ENCODE assay signal across 1 cellular context in genomic region chr2:170973492-170974303, GRCh38.
A peak's percentile ranks its signal among the peaks of the same experiment; 100 is the strongest.
TF ChIP-seq lines count a peak whose summit lies in the region.

No MANE protein-coding gene starts in this region.

TF ChIP-seq in HepG2, 621 proteins besides CTCF, POLR2A, EP300 and RAD21 (continued from another document and continues in another):
- TF ChIP-seq, protein P1, sequence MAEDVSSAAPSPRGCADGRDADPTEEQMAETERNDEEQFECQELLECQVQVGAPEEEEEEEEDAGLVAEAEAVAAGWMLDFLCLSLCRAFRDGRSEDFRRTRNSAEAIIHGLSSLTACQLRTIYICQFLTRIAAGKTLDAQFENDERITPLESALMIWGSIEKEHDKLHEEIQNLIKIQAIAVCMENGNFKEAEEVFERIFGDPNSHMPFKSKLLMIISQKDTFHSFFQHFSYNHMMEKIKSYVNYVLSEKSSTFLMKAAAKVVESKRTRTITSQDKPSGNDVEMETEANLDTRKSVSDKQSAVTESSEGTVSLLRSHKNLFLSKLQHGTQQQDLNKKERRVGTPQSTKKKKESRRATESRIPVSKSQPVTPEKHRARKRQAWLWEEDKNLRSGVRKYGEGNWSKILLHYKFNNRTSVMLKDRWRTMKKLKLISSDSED (CRISPR knock-in tag; IDR thresholded peaks at IDR 0.05): peak; percentile 89; the same call in 1 of the 2 replicates
- TF ChIP-seq ZFP37 (CRISPR knock-in tag; IDR thresholded peaks at IDR 0.05; ENCODE audit: borderline replicate concordance) (0 out of 2 replicates have a peak, but pooled peaks have one; percentile 42), ZNF605 (CRISPR knock-in tag; IDR thresholded peaks at IDR 0.05) (peak; percentile 8), SIX1 (CRISPR knock-in tag; IDR thresholded peaks at IDR 0.05; ENCODE audit: borderline replicate concordance) (no peak), ZNF777 (CRISPR knock-in tag; IDR thresholded peaks at IDR 0.05) (peak; percentile 86), ZBTB33 (CRISPR knock-in tag; IDR thresholded peaks at IDR 0.05) (peak; percentile 73), GATAD2A (CRISPR knock-in tag; IDR thresholded peaks at IDR 0.05) (peak; percentile 26), CC2D1A (CRISPR knock-in tag; IDR thresholded peaks at IDR 0.05) (no peak), NR2F2 (IDR thresholded peaks at IDR 0.05; ENCODE audit: borderline replicate concordance, low read depth) (no peak; the same call in 1 of the 2 replicates), BRD4 (CRISPR knock-in tag; IDR thresholded peaks at IDR 0.05) (peak; percentile 49; the same call in 1 of the 2 replicates), SP5 (CRISPR knock-in tag; IDR thresholded peaks at IDR 0.05; ENCODE audit: borderline replicate concordance, low read depth) (peak; percentile 55), REL (CRISPR knock-in tag; conservative IDR thresholded peaks at IDR 0.05) (no peak), MYNN (CRISPR knock-in tag; IDR thresholded peaks at IDR 0.05; ENCODE audit: low read depth) (no peak), CHCHD3 (CRISPR knock-in tag; IDR thresholded peaks at IDR 0.05) (peak; percentile 89; the same call in 1 of the 2 replicates), ZNF570 (CRISPR knock-in tag; IDR thresholded peaks at IDR 0.05; ENCODE audit: borderline replicate concordance) (no peak), NCOA1 (CRISPR knock-in tag; IDR thresholded peaks at IDR 0.05) (0 out of 2 replicates have a peak, but pooled peaks have one; percentile 5), KLF13 (CRISPR knock-in tag; IDR thresholded peaks at IDR 0.05) (0 out of 2 replicates have a peak, but pooled peaks have one; percentile 18), ADNP (CRISPR knock-in tag; IDR thresholded peaks at IDR 0.05) (peak; percentile 40; the same call in 1 of the 2 replicates), SP2 (CRISPR knock-in tag; IDR thresholded peaks at IDR 0.05) (peak; percentile 59), THAP9 (CRISPR knock-in tag; IDR thresholded peaks at IDR 0.05; ENCODE audit: borderline replicate concordance) (peak; percentile 67; the same call in 1 of the 2 replicates), SAP130 (CRISPR knock-in tag; IDR thresholded peaks at IDR 0.05; ENCODE audit: low read depth) (peak; percentile 66; the same call in 1 of the 2 replicates), POGZ (CRISPR knock-in tag; IDR thresholded peaks at IDR 0.05) (peak; percentile 53), ZNF562 (CRISPR knock-in tag; IDR thresholded peaks at IDR 0.05; ENCODE audit: borderline replicate concordance) (no peak), ZNF24 (IDR thresholded peaks at IDR 0.05) (no peak), ZNF678 (CRISPR knock-in tag; IDR thresholded peaks at IDR 0.05) (peak; percentile 39; the same call in 1 of the 2 replicates), RBAK (CRISPR knock-in tag; IDR thresholded peaks at IDR 0.05) (no peak), ZNF124 (CRISPR knock-in tag; IDR thresholded peaks at IDR 0.05) (no peak), JDP2 (CRISPR knock-in tag; IDR thresholded peaks at IDR 0.05; ENCODE audit: borderline replicate concordance) (no peak), POLR2G (IDR thresholded peaks at IDR 0.05; ENCODE audit: low read depth, low read length) (peak; percentile 81), MIER3 (CRISPR knock-in tag; IDR thresholded peaks at IDR 0.05; ENCODE audit: borderline replicate concordance) (peak; percentile 20; the same call in 1 of the 2 replicates), MEF2D (CRISPR knock-in tag; IDR thresholded peaks at IDR 0.05) (no peak), ARID3A (IDR thresholded peaks at IDR 0.05; ENCODE audit: low read depth, low read length) (no peak), MED8 (CRISPR knock-in tag; IDR thresholded peaks at IDR 0.05; ENCODE audit: insufficient replicate concordance) (no peak), ZNF567 (CRISPR knock-in tag; IDR thresholded peaks at IDR 0.05; ENCODE audit: borderline replicate concordance) (peak; percentile 69; the same call in 1 of the 2 replicates), HMGXB4 (CRISPR knock-in tag; IDR thresholded peaks at IDR 0.05; ENCODE audit: borderline replicate concordance in 1 of 2, low read depth in 1 of 2) (peak; percentile 69 to 89; a peak in 3 of 4 replicates), MXD4 (CRISPR knock-in tag; IDR thresholded peaks at IDR 0.05) (peak; percentile 95), NR3C1 (CRISPR knock-in tag; IDR thresholded peaks at IDR 0.05) (no peak), ZNF329 (CRISPR knock-in tag; IDR thresholded peaks at IDR 0.05; ENCODE audit: low read depth) (no peak), FOXJ3 (CRISPR knock-in tag; IDR thresholded peaks at IDR 0.05; ENCODE audit: borderline replicate concordance) (peak; percentile 17; the same call in 1 of the 2 replicates), GABPB1 (CRISPR knock-in tag; IDR thresholded peaks at IDR 0.05) (peak; percentile 76), JARID2 (CRISPR knock-in tag; IDR thresholded peaks at IDR 0.05; ENCODE audit: insufficient replicate concordance) (no peak), SNAPC2 (CRISPR knock-in tag; IDR thresholded peaks at IDR 0.05) (peak; percentile 29; the same call in 1 of the 2 replicates), KDM3A (CRISPR knock-in tag; IDR thresholded peaks at IDR 0.05; ENCODE audit: low read depth) (peak; percentile 76), ZFP1 (CRISPR knock-in tag; IDR thresholded peaks at IDR 0.05) (0 out of 2 replicates have a peak, but pooled peaks have one; percentile 46), ZNF33A (CRISPR knock-in tag; IDR thresholded peaks at IDR 0.05; ENCODE audit: borderline replicate concordance) (no peak), ARNT (IDR thresholded peaks at IDR 0.05) (no peak), ZNF264 (CRISPR knock-in tag; IDR thresholded peaks at IDR 0.05) (peak; percentile 82; the same call in 1 of the 2 replicates), ZNF549 (CRISPR knock-in tag; IDR thresholded peaks at IDR 0.05) (no peak), ZNF414 (CRISPR knock-in tag; IDR thresholded peaks at IDR 0.05) (peak; percentile 52; the same call in 1 of the 2 replicates), ZMYM4 (CRISPR knock-in tag; IDR thresholded peaks at IDR 0.05) (peak; percentile 86), ZNF350 (CRISPR knock-in tag; IDR thresholded peaks at IDR 0.05; ENCODE audit: borderline replicate concordance, low read depth) (peak; percentile 76), TRIM24 (CRISPR knock-in tag; IDR thresholded peaks at IDR 0.05) (no peak), ZNF33B (CRISPR knock-in tag; IDR thresholded peaks at IDR 0.05) (0 out of 2 replicates have a peak, but pooled peaks have one; percentile 4), ZNF672 (CRISPR knock-in tag; IDR thresholded peaks at IDR 0.05) (no peak)
- TF ChIP-seq, protein P2, sequence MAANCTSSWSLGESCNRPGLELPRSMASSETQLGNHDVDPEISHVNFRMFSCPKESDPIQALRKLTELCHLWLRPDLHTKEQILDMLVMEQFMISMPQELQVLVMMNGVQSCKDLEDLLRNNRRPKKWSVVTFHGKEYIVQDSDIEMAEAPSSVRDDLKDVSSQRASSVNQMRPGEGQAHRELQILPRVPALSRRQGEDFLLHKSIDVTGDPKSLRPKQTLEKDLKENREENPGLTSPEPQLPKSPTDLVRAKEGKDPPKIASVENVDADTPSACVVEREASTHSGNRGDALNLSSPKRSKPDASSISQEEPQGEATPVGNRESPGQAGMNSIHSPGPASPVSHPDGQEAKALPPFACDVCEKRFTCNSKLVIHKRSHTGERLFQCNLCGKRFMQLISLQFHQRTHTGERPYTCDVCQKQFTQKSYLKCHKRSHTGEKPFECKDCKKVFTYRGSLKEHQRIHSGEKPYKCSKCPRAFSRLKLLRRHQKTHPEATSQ (CRISPR knock-in tag; IDR thresholded peaks at IDR 0.05; ENCODE audit: borderline replicate concordance): no peak
- TF ChIP-seq, protein P3, sequence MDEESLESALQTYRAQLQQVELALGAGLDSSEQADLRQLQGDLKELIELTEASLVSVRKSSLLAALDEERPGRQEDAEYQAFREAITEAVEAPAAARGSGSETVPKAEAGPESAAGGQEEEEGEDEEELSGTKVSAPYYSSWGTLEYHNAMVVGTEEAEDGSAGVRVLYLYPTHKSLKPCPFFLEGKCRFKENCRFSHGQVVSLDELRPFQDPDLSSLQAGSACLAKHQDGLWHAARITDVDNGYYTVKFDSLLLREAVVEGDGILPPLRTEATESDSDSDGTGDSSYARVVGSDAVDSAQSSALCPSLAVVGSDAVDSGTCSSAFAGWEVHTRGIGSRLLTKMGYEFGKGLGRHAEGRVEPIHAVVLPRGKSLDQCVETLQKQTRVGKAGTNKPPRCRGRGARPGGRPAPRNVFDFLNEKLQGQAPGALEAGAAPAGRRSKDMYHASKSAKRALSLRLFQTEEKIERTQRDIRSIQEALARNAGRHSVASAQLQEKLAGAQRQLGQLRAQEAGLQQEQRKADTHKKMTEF (CRISPR knock-in tag; IDR thresholded peaks at IDR 0.05): peak; percentile 89
- TF ChIP-seq, protein P4, sequence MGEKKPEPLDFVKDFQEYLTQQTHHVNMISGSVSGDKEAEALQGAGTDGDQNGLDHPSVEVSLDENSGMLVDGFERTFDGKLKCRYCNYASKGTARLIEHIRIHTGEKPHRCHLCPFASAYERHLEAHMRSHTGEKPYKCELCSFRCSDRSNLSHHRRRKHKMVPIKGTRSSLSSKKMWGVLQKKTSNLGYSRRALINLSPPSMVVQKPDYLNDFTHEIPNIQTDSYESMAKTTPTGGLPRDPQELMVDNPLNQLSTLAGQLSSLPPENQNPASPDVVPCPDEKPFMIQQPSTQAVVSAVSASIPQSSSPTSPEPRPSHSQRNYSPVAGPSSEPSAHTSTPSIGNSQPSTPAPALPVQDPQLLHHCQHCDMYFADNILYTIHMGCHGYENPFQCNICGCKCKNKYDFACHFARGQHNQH (CRISPR knock-in tag; IDR thresholded peaks at IDR 0.05): no peak; the same call in 1 of the 2 replicates
- TF ChIP-seq, protein P5, sequence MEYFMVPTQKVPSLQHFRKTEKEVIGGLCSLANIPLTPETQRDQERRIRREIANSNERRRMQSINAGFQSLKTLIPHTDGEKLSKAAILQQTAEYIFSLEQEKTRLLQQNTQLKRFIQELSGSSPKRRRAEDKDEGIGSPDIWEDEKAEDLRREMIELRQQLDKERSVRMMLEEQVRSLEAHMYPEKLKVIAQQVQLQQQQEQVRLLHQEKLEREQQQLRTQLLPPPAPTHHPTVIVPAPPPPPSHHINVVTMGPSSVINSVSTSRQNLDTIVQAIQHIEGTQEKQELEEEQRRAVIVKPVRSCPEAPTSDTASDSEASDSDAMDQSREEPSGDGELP (IDR thresholded peaks at IDR 0.05; ENCODE audit: borderline replicate concordance, low read depth): peak; percentile 47; the same call in 1 of the 2 replicates
